1 cellular context compared by ENCODE assay signal in genomic region chr2:241746084-241746483, GRCh38.
TF ChIP-seq lines count a peak whose summit lies in the region.

No MANE protein-coding gene starts in this region.

TF ChIP-seq in SK-N-SH, 30 proteins besides CTCF, POLR2A, EP300 and RAD21 (continued from another document):
- no peak for TF ChIP-seq MEF2A (IDR thresholded peaks at IDR 0.05; ENCODE audit: borderline replicate concordance, low read depth)
- TF ChIP-seq CHD2 (IDR thresholded peaks at IDR 0.05; ENCODE audit: low read length, partially characterized antibody): no peak
- TF ChIP-seq POLR2AphosphoS5 (IDR thresholded peaks at IDR 0.05; ENCODE audit: low read depth, low read length): no peak
- TF ChIP-seq FOSL2 (IDR thresholded peaks at IDR 0.05; ENCODE audit: borderline replicate concordance, low read depth): no peak
TF ChIP-seq in SK-N-SH: peak in this region for 0.
